ENCODE assay signal across 10 cellular contexts in the genomic region with DNA sequence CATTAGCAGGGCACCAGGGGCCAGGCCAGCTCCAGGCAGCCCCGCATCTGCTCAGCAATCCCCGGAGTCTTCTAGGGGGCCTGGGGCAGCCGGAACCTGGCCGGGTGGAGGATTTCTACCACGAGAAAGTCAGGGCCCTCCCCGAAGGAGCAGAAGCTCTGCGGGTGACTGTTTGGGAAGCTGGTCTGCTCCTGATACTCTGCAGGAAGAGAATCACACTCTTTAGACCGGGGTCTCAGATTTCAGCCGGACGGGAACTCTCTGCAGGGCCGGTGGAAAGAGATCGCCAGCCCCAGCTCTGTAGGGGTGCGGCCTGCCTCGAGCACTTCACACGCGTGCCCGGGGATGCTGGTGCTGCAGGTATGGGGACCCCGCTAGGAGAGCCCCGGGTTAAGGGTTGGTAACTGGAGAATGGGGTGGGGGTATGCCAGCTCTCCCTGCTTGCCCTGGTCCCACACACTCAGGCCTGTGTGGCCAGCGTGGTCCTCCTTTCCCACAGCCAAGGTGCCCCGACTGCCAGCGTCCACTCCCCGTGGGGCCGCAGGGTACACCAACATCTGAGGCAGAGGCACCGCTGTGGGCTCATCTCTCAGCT. TPM values are rescaled to one million over a fixed set of nuclear protein-coding genes. Genes with fewer than 3 reads are reported as not detected.
DNase-seq lines count a peak whose midpoint lies in the region; ATAC-seq, FAIRE-seq and TF ChIP-seq lines count a peak whose summit lies in the region.
"Had no signal": no experiment of that assay in that cellular context is flagged by ENCODE, and none has a peak within 500 bp of the region (broad histone marks: within the 10 kb centered on the region; RNA-seq: fewer than 3 reads in every experiment).

No MANE protein-coding gene starts in this region.

- CTCF ChIA-PET in HepG2 (lab: Yijun Ruan, JAX; ENCODE audit: low intra/inter-chr PET ratio, low total read pairs), result no interaction called here

- H2AFZ ChIP-seq in HepG2 (ENCODE audit: low read length), result no peak overlapping the region

- no peak overlapping the region for H3K4me3 ChIP-seq in HepG2 (replicated peaks in 1 of 3; ENCODE audit: insufficient read depth in 1 of 3, low read depth in 2 of 3, low read length in 3 of 3)
- no peak overlapping the region for H3K4me3 ChIP-seq in stomach

- ATAC-seq in activated T-helper 17 cell treated with anti-CD3 and anti-CD28 coated beads, Interleukin-2, amount 50 U/mL, for 72 hours (replicated peaks), result no peak
- no peak for ATAC-seq in HepG2
- ATAC-seq: foreskin keratinocyte had no signal

- no peak overlapping the region for H3K27ac ChIP-seq in HepG2 (ENCODE audit: extremely low read length, insufficient read depth, low read length)
- H3K27ac ChIP-seq in stomach, result peak overlapping the region; percentile 50 to 82 (median 64)
- H3K27ac ChIP-seq: foreskin keratinocyte had no signal

- H3K4me1 Mint-ChIP-seq in activated T-helper 17 cell treated with anti-CD3 and anti-CD28 coated beads, Interleukin-2, amount 50 U/mL, for 72 hours, result peaks cover 50% of the 10 kb centered on the region

- no TSS peak for BruUV-seq in HepG2 (replicated peaks; lab: Mats Ljungman, UMichigan)

- peak; percentile 21 for DNase-seq in activated T-cell treated with anti-CD3 and anti-CD28 coated beads, Interleukin-2, amount 50 U/mL, for 1 hour
- no peak for DNase-seq in activated T-cell treated with anti-CD3 and anti-CD28 coated beads, Interleukin-2, amount 50 U/mL, for 48 hours
- no peak for DNase-seq in HepG2 (ENCODE audit: low spot score)
- DNase-seq in stomach, result no peak
- DNase-seq in activated gamma-delta T cell (lab: John Stamatoyannopoulos, UW), result no peak
- no peak for DNase-seq in amniotic stem cell (lab: John Stamatoyannopoulos, UW)
- no peak for DNase-seq in SW 1271 (lab: John Stamatoyannopoulos, UW)
- DNase-seq: foreskin keratinocyte, NCI-H1930 had no signal

- H3K27me3 Mint-ChIP-seq in activated T-helper 17 cell treated with anti-CD3 and anti-CD28 coated beads, Interleukin-2, amount 50 U/mL, for 72 hours, result no peaks in the 10 kb centered on the region

- 0% methylated on average over 1 of the region's 25 CpGs for WGBS in HepG2 (ENCODE audit: low lambda C conversion rate)
- WGBS in stomach, 5 donors, result 55 to 69% (median 65%) methylated on average over 22 to 25 of the region's 25 CpGs

- no peak for TF ChIP-seq EP300 in HepG2 (IDR thresholded peaks at IDR 0.05; ENCODE audit: low read depth in 2 of 2, low read length in 2 of 2)
- no peak for TF ChIP-seq EP300 in HepG2 (CRISPR knock-in tag; IDR thresholded peaks at IDR 0.05; ENCODE audit: borderline replicate concordance)
- TF ChIP-seq EP300 in stomach (IDR thresholded peaks at IDR 0.05), result no peak

- intact Hi-C loops in HepG2 (cut with micrococcal nuclease; ENCODE audit: unreplicated experiment) (no loop called here), stomach (cut with DNase I; ENCODE audit: low total_unique reads) (no loop called here)

- H3K36me3 ChIP-seq in HepG2 (replicated peaks in 1 of 2; ENCODE audit: control insufficient read depth in 1 of 2, insufficient read depth in 2 of 2, low read length in 2 of 2), result no peaks in the 10 kb centered on the region
- H3K36me3 ChIP-seq in stomach, result no peaks in the 10 kb centered on the region

- peaks cover 42% of the 10 kb centered on the region for H3K36me3 Mint-ChIP-seq in activated T-helper 17 cell treated with anti-CD3 and anti-CD28 coated beads, Interleukin-2, amount 50 U/mL, for 72 hours (ENCODE audit: low read depth)

- in situ Hi-C loops in HepG2 (cut with HindIII; ENCODE audit: extremely low pct_ligation_motif_present, low pct_unique_long_range_greater_than_20kb), result no loop called here

- no peaks in the 10 kb centered on the region for H3K9me3 Mint-ChIP-seq in activated T-helper 17 cell treated with anti-CD3 and anti-CD28 coated beads, Interleukin-2, amount 50 U/mL, for 72 hours

- no peak for FAIRE-seq in HepG2 (lab: Jason Lieb, UNC)

- no peak overlapping the region for H3K9ac ChIP-seq in HepG2 (ENCODE audit: insufficient read depth, low read depth, low read length)

- H3K4me2 ChIP-seq in HepG2 (ENCODE audit: low read depth, low read length), result no peak overlapping the region

- H3K9me3 ChIP-seq in HepG2 (ENCODE audit: low read length) (no peaks in the 10 kb centered on the region), stomach (no peaks in the 10 kb centered on the region)

- no peak for TF ChIP-seq POLR2A in HepG2 (IDR thresholded peaks at IDR 0.05; ENCODE audit: insufficient read depth in 1 of 2, low read depth in 2 of 2, low read length in 2 of 2)
- TF ChIP-seq POLR2A in stomach (IDR thresholded peaks at IDR 0.05), result no peak

- no peak for TF ChIP-seq RAD21 in HepG2 (CRISPR knock-in tag; IDR thresholded peaks at IDR 0.05)

- peak overlapping the region; percentile 82 for H3K27ac Mint-ChIP-seq in activated T-helper 17 cell treated with anti-CD3 and anti-CD28 coated beads, Interleukin-2, amount 50 U/mL, for 72 hours

- no peaks in the 10 kb centered on the region for H4K20me1 ChIP-seq in HepG2 (ENCODE audit: insufficient read depth, low read length)

- peak overlapping the region; percentile 68 for H3K4me3 Mint-ChIP-seq in activated T-helper 17 cell treated with anti-CD3 and anti-CD28 coated beads, Interleukin-2, amount 50 U/mL, for 72 hours

- POLR2A ChIA-PET in HepG2 (lab: Yijun Ruan, JAX), result no interaction called here

- no peaks in the 10 kb centered on the region for H3K79me2 ChIP-seq in HepG2 (ENCODE audit: insufficient read depth, low read length)

- TF ChIP-seq CTCF in HepG2 (CRISPR knock-in tag; IDR thresholded peaks at IDR 0.05) (no peak), stomach (IDR thresholded peaks at IDR 0.05) (no peak)

- peaks cover 16 to 67% of the 10 kb centered on the region in 2 experiments for H3K27me3 ChIP-seq in HepG2 (ENCODE audit: control insufficient read depth in 1 of 2, insufficient read depth in 2 of 2, low read length in 2 of 2)
- H3K27me3 ChIP-seq in stomach, result no peaks in the 10 kb centered on the region
- H3K27me3 ChIP-seq: foreskin keratinocyte had no signal

- H3K4me1 ChIP-seq in HepG2 (ENCODE audit: insufficient read depth, low read length), result peaks cover 17% of the 10 kb centered on the region
- H3K4me1 ChIP-seq in stomach, result peaks cover 10 to 58% (median 47%) of the 10 kb centered on the region in 4 donors

TF ChIP-seq in HepG2, 621 proteins besides CTCF, POLR2A, EP300 and RAD21:
- TF ChIP-seq, protein P1, sequence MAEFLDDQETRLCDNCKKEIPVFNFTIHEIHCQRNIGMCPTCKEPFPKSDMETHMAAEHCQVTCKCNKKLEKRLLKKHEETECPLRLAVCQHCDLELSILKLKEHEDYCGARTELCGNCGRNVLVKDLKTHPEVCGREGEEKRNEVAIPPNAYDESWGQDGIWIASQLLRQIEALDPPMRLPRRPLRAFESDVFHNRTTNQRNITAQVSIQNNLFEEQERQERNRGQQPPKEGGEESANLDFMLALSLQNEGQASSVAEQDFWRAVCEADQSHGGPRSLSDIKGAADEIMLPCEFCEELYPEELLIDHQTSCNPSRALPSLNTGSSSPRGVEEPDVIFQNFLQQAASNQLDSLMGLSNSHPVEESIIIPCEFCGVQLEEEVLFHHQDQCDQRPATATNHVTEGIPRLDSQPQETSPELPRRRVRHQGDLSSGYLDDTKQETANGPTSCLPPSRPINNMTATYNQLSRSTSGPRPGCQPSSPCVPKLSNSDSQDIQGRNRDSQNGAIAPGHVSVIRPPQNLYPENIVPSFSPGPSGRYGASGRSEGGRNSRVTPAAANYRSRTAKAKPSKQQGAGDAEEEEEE (CRISPR knock-in tag; IDR thresholded peaks at IDR 0.05; ENCODE audit: borderline replicate concordance), result no peak
- no peak for TF ChIP-seq SIN3A (IDR thresholded peaks at IDR 0.05; ENCODE audit: borderline replicate concordance, low read depth, low read length)
- 0 out of 2 replicates have a peak, but pooled peaks have one; percentile 30 for TF ChIP-seq EZH2 (conservative IDR thresholded peaks at IDR 0.05; ENCODE audit: low read depth, low read length)
TF ChIP-seq in HepG2: peak in this region for 1.

RNA-seq across cellular contexts. Expression of gene RASA3, which starts 20.1 kb away (rescaled TPM):
- 10 to 100 TPM; 18.4 to 62.5 TPM for total RNA-seq in activated T-helper 17 cell treated with anti-CD3 and anti-CD28 coated beads, Interleukin-2, amount 50 U/mL, for 72 hours
- not detected in 2 replicates for total RNA-seq in HepG2 (2016; rRNA removed; fragmentation: Illumina TruSeq; extraction: Trizol)
- total RNA-seq in HepG2 (2016; cell fraction: cytosol; rRNA removed; fragmentation: Illumina TruSeq; extraction: Trizol; ENCODE audit: low read depth), result not detected in 2 replicates
- total RNA-seq in HepG2 (2016; cell fraction: insoluble cytoplasmic fraction; rRNA removed; fragmentation: Illumina TruSeq; extraction: Trizol), result 0.06 and 0.09 TPM in 2 replicates
- not detected in 2 replicates for total RNA-seq in HepG2 (2016; cell fraction: membrane; rRNA removed; fragmentation: Illumina TruSeq; extraction: Trizol)
- 0.09 TPM in 1 of 2 replicates, not detected in the other for total RNA-seq in HepG2 (2016; cell fraction: nucleus; rRNA removed; fragmentation: Illumina TruSeq; extraction: Trizol)
- polyA plus RNA-seq in HepG2 (2011; rRNA removed), result 0.05 and 0.07 TPM in 2 replicates
- polyA plus RNA-seq in HepG2 (2011; cell fraction: cytosol; rRNA removed), result 0.09 TPM in 2 replicates
- polyA plus RNA-seq in HepG2 (2011; cell fraction: nucleus; rRNA removed), result 0.14 and 0.21 TPM in 2 replicates
- polyA plus RNA-seq in HepG2 (2012), result 0.04 TPM in 1 of 2 replicates, not detected in the other
- not detected in 2 replicates for polyA plus RNA-seq in HepG2 (2016; cell fraction: cytosol; fragmentation: Illumina TruSeq; extraction: Trizol; ENCODE audit: low read depth)
- not detected in 2 replicates for polyA plus RNA-seq in HepG2 (2016; cell fraction: insoluble cytoplasmic fraction; fragmentation: Illumina TruSeq; extraction: Trizol; ENCODE audit: low read depth)
- not detected in 2 replicates for polyA plus RNA-seq in HepG2 (2016; cell fraction: membrane; fragmentation: Illumina TruSeq; extraction: Trizol; ENCODE audit: low read depth)
- polyA plus RNA-seq in HepG2 (2016; cell fraction: nucleus; fragmentation: Illumina TruSeq; extraction: Trizol; ENCODE audit: insufficient read depth, low read depth), result 0.11 TPM in 1 of 2 replicates, not detected in the other
- 0.20 and 10.0 TPM in 2 replicates for polyA minus RNA-seq in HepG2 (2011; rRNA and poly(A)+ RNA removed; ENCODE audit: low replicate concordance)
- polyA minus RNA-seq in HepG2 (2011; cell fraction: cytosol; rRNA and poly(A)+ RNA removed), result 0.20 and 0.26 TPM in 2 replicates
- polyA minus RNA-seq in HepG2 (2011; cell fraction: nucleus; rRNA and poly(A)+ RNA removed), result 0.12 and 0.26 TPM in 2 replicates
- total RNA-seq in stomach, result 10 to 100 TPM in 1 of 5 donors, 1 to 10 TPM in 4; 3.8 to 22.3 (median 6.4) TPM
- 10 to 100 TPM in 2 of 3 donors, 1 to 10 TPM in 1; 3.7 to 11.8 (median 10.9) TPM for polyA plus RNA-seq in stomach
